ENCODE assay signal across 8 cellular contexts in genomic region chr11:118820412-118821357, GRCh38. TPM values are rescaled to one million over a fixed set of nuclear protein-coding genes. Genes with fewer than 3 reads are reported as not detected.
A peak's percentile ranks its signal among the peaks of the same experiment; 100 is the strongest.
DNase-seq lines count a peak whose midpoint lies in the region; ATAC-seq and TF ChIP-seq lines count a peak whose summit lies in the region.

No MANE protein-coding gene starts in this region.

- peak; percentile 91 for ATAC-seq in GM18870 (IDR thresholded peaks at IDR 0.05; ENCODE audit: unreplicated experiment)
- peak; percentile 85 for ATAC-seq in HG02970 (IDR thresholded peaks at IDR 0.05; ENCODE audit: low FRiP score, unreplicated experiment)

- DNase-seq in AG08396 (ENCODE audit: low spot score) (peak; percentile 46), NT2/D1 (ENCODE audit: low read depth, low spot score) (no peak), fibroblast of mammary gland (ENCODE audit: low read depth) (peak; percentile 19), posterior vena cava (ENCODE audit: low spot score) (peak; percentile 84), Kasumi-1 (lab: John Stamatoyannopoulos, UW) (no peak)
- no peak for DNase-seq in activated CD4-positive, alpha-beta T cell treated with anti-CD3 and anti-CD28 coated beads, Interleukin-2, amount 50 U/mL, for 4 hours

- no peaks in the 10 kb centered on the region for H3K27me3 ChIP-seq in NT2/D1 (ENCODE audit: insufficient read depth, insufficient read length)

- H3K9me3 ChIP-seq in NT2/D1 (ENCODE audit: insufficient read depth, low read length): no peaks in the 10 kb centered on the region

- intact Hi-C loops in posterior vena cava (cut with DNase I): no loop called here

- peak overlapping the region; percentile 32 for H3K9ac ChIP-seq in NT2/D1 (ENCODE audit: insufficient read length, low read depth)

- TF ChIP-seq CTCF in fibroblast of mammary gland (conservative IDR thresholded peaks at IDR 0.05; ENCODE audit: control insufficient read depth, insufficient read depth, low read depth, low read length): no peak

- H3K4me3 ChIP-seq in NT2/D1 (ENCODE audit: insufficient read length, low read depth): no peak overlapping the region
- H3K4me3 ChIP-seq in fibroblast of mammary gland (ENCODE audit: control insufficient read depth, low read depth, low read length): no peak overlapping the region

- H3K4me1 ChIP-seq in NT2/D1 (ENCODE audit: insufficient read depth, insufficient read length): peaks cover 2% of the 10 kb centered on the region

- no peaks in the 10 kb centered on the region for H3K36me3 ChIP-seq in NT2/D1 (ENCODE audit: insufficient read depth, insufficient read length, low read length)

RNA-seq across cellular contexts. Expression of gene DDX6, which starts 29.7 kb away (rescaled TPM):
- total RNA-seq in posterior vena cava: 100 to 1,000 TPM; 104 to 117 TPM

Comparison
In these comparisons a context has a peak if more than half of its experiments do, and no peak if none do; other contexts are left out.
1. DNase-seq: peak in AG08396 (single experiment), fibroblast of mammary gland (single experiment) and posterior vena cava (single experiment); none in NT2/D1 (single experiment), Kasumi-1 (0 of 2) and activated CD4-positive, alpha-beta T cell treated with anti-CD3 and anti-CD28 coated beads, Interleukin-2, amount 50 U/mL, for 4 hours (0 of 2).